8 cellular contexts compared by ENCODE assay signal in genomic region chr14:24093901-24094838, GRCh38. TPM values are rescaled to one million over a fixed set of nuclear protein-coding genes. Genes with fewer than 3 reads are reported as not detected.
DNase-seq lines count a peak whose midpoint lies in the region; ATAC-seq, FAIRE-seq and TF ChIP-seq lines count a peak whose summit lies in the region.

TSS of gene PCK2 (plus strand) at chr14:24094311. CDS start at chr14:24094406, 95 bp downstream.

- H3K4me3 Mint-ChIP-seq in activated CD4-positive, alpha-beta T cell treated with anti-CD3 and anti-CD28 coated beads, Interleukin-2, amount 10 ng/mL, durations not matched to agents 24 days and 14 days: peak within 1 kb of the TSS; percentile 94
- H3K4me3 Mint-ChIP-seq in dendritic cell treated with granulocyte-macrophage colony-stimulating factor and Interleukin-4, amounts not matched to agents 40 ng/mL and 50 ng/mL, for 4 days: peak within 1 kb of the TSS; percentile 90

- peak; percentile 62 for FAIRE-seq in HepG2 (lab: Jason Lieb, UNC)

- peak; percentile 83 for TF ChIP-seq RAD21 in HepG2 (CRISPR knock-in tag; IDR thresholded peaks at IDR 0.05)

- H2AFZ ChIP-seq in HepG2 (ENCODE audit: low read length): peak within 1 kb of the TSS; percentile 21

- peaks cover 62% of the 10 kb centered on the region for H3K4me1 ChIP-seq in HepG2 (ENCODE audit: insufficient read depth, low read length)

- peaks cover 28% of the 10 kb centered on the region for H3K79me2 ChIP-seq in HepG2 (ENCODE audit: insufficient read depth, low read length)

- WGBS in HepG2 (ENCODE audit: low lambda C conversion rate): under 1% methylated on average over 68 of the region's 68 CpGs

- H3K4me3 ChIP-seq in AG09309 (ENCODE audit: control insufficient read depth, low read depth, low read length): peak within 1 kb of the TSS; percentile 64
- peak within 1 kb of the TSS; percentile 86 to 98 (median 97) for H3K4me3 ChIP-seq in HepG2 (replicated peaks in 1 of 3; ENCODE audit: insufficient read depth in 1 of 3, low read depth in 2 of 3, low read length in 3 of 3)

- H3K4me1 Mint-ChIP-seq in activated CD4-positive, alpha-beta T cell treated with anti-CD3 and anti-CD28 coated beads, Interleukin-2, amount 10 ng/mL, durations not matched to agents 24 days and 14 days: peaks cover 34% of the 10 kb centered on the region
- peaks cover 63% of the 10 kb centered on the region for H3K4me1 Mint-ChIP-seq in dendritic cell treated with granulocyte-macrophage colony-stimulating factor and Interleukin-4, amounts not matched to agents 40 ng/mL and 50 ng/mL, for 4 days (ENCODE audit: low read depth)

- peak within 1 kb of the TSS; percentile 99 for H3K4me2 ChIP-seq in HepG2 (ENCODE audit: low read depth, low read length)

- CTCF ChIA-PET in HepG2 (lab: Yijun Ruan, JAX; ENCODE audit: low intra/inter-chr PET ratio, low total read pairs): interaction anchor here (1.1 to 3.3 kb wide), 4 partner anchors 15 to 80 kb away, joined by 3 to 15 read pairs (median 8); no protein-coding TSS in a partner anchor

- intact Hi-C loops in activated CD4-positive, alpha-beta T cell treated with anti-CD3 and anti-CD28 coated beads, Interleukin-2, amount 10 ng/mL, durations not matched to agents 24 days and 14 days (cut with micrococcal nuclease): loop anchor here (1.0 to 5.0 kb wide), 5 partner anchors 13 to 107 kb away; partner anchors contain the start of genes DCAF11, DHRS4L2, NRL and PSME2
- intact Hi-C loops in dendritic cell treated with granulocyte-macrophage colony-stimulating factor and Interleukin-4, amounts not matched to agents 40 ng/mL and 50 ng/mL, for 4 days (cut with micrococcal nuclease): loop anchor here (1.0 to 5.0 kb wide), 3 partner anchors 20 to 522 kb away; partner anchors contain the start of genes DCAF11, IRF9 and NRL
- intact Hi-C loops in HepG2 (cut with micrococcal nuclease; ENCODE audit: unreplicated experiment): loop anchor here (1.0 to 5.0 kb wide), 4 partner anchors 67 to 482 kb away; partner anchors contain the start of gene IRF9

- peak; percentile 23 to 86; a peak in 3 of 4 replicates for TF ChIP-seq EP300 in HepG2 (IDR thresholded peaks at IDR 0.05; ENCODE audit: low read depth in 2 of 2, low read length in 2 of 2)
- peak; percentile 73 for TF ChIP-seq EP300 in HepG2 (CRISPR knock-in tag; IDR thresholded peaks at IDR 0.05; ENCODE audit: borderline replicate concordance)

- DNase-seq in AG09309 (ENCODE audit: low read depth): peak; percentile 74
- DNase-seq in NCI-H524 treated with DMSO at 0.1 percent for 48 hours (lab: John Stamatoyannopoulos, UW): peak; percentile 75
- DNase-seq in activated CD4-positive, alpha-beta T cell treated with anti-CD3 and anti-CD28 coated beads, Interleukin-2, amount 10 ng/mL, durations not matched to agents 24 days and 14 days: peak; percentile 93
- peak; percentile 99 for DNase-seq in HepG2 (ENCODE audit: low spot score)
- DNase-seq in stimulated activated CD4-positive, alpha-beta T cell treated with anti-CD3 and anti-CD28 coated beads, Interleukin-4, amount 100 ng/mL, for 4 hours: peak; percentile 82 to 90

- H3K27ac ChIP-seq in HepG2 (ENCODE audit: extremely low read length, insufficient read depth, low read length): peak within 1 kb of the TSS; percentile 87

- peaks cover 22% of the 10 kb centered on the region for H3K36me3 Mint-ChIP-seq in activated CD4-positive, alpha-beta T cell treated with anti-CD3 and anti-CD28 coated beads, Interleukin-2, amount 10 ng/mL, durations not matched to agents 24 days and 14 days (ENCODE audit: low read depth)
- peaks cover 47% of the 10 kb centered on the region for H3K36me3 Mint-ChIP-seq in dendritic cell treated with granulocyte-macrophage colony-stimulating factor and Interleukin-4, amounts not matched to agents 40 ng/mL and 50 ng/mL, for 4 days (ENCODE audit: low read depth)

- no peaks in the 10 kb centered on the region for H3K9me3 Mint-ChIP-seq in activated CD4-positive, alpha-beta T cell treated with anti-CD3 and anti-CD28 coated beads, Interleukin-2, amount 10 ng/mL, durations not matched to agents 24 days and 14 days
- no peaks in the 10 kb centered on the region for H3K9me3 Mint-ChIP-seq in dendritic cell treated with granulocyte-macrophage colony-stimulating factor and Interleukin-4, amounts not matched to agents 40 ng/mL and 50 ng/mL, for 4 days

- H3K27me3 Mint-ChIP-seq in activated CD4-positive, alpha-beta T cell treated with anti-CD3 and anti-CD28 coated beads, Interleukin-2, amount 10 ng/mL, durations not matched to agents 24 days and 14 days: no peaks in the 10 kb centered on the region
- no peaks in the 10 kb centered on the region for H3K27me3 Mint-ChIP-seq in dendritic cell treated with granulocyte-macrophage colony-stimulating factor and Interleukin-4, amounts not matched to agents 40 ng/mL and 50 ng/mL, for 4 days

- H3K27ac Mint-ChIP-seq in activated CD4-positive, alpha-beta T cell treated with anti-CD3 and anti-CD28 coated beads, Interleukin-2, amount 10 ng/mL, durations not matched to agents 24 days and 14 days: peak within 1 kb of the TSS; percentile 94
- peak within 1 kb of the TSS; percentile 88 for H3K27ac Mint-ChIP-seq in dendritic cell treated with granulocyte-macrophage colony-stimulating factor and Interleukin-4, amounts not matched to agents 40 ng/mL and 50 ng/mL, for 4 days

- H3K36me3 ChIP-seq in HepG2 (replicated peaks in 1 of 2; ENCODE audit: control insufficient read depth in 1 of 2, insufficient read depth in 2 of 2, low read length in 2 of 2): peaks cover 19 to 23% of the 10 kb centered on the region in 2 experiments

- TF ChIP-seq CTCF in AG09309 (IDR thresholded peaks at IDR 0.05; ENCODE audit: control insufficient read depth, insufficient read depth, low read depth, low read length, missing control alignments): peak; percentile 6
- peak; percentile 66 for TF ChIP-seq CTCF in HepG2 (CRISPR knock-in tag; IDR thresholded peaks at IDR 0.05)

- in situ Hi-C loops in HepG2 (cut with HindIII; ENCODE audit: extremely low pct_ligation_motif_present, low pct_unique_long_range_greater_than_20kb): loop anchor here (5.0 kb wide), 2 partner anchors 37 to 82 kb away; no protein-coding TSS in a partner anchor

- POLR2A ChIA-PET in HepG2 (lab: Yijun Ruan, JAX): interaction anchor here (0.6 to 14.4 kb wide), 90 partner anchors 9 to 1505 kb away, joined by 3 to 627 read pairs (median 6); partner anchors contain the start of genes ACIN1, AJUBA, BCL2L2 and C14orf119

- no peaks in the 10 kb centered on the region for H3K9me3 ChIP-seq in HepG2 (ENCODE audit: low read length)

- 0 out of 2 replicates have a peak, but pooled peaks cover 4% of the 10 kb centered on the region for H4K20me1 ChIP-seq in HepG2 (ENCODE audit: insufficient read depth, low read length)

- TSS peak; percentile 63 for BruUV-seq in HepG2 (replicated peaks; lab: Mats Ljungman, UMichigan)

- ATAC-seq in GM19043 (IDR thresholded peaks at IDR 0.05; ENCODE audit: low read depth, unreplicated experiment) (peak; percentile 39), HG03432 (IDR thresholded peaks at IDR 0.05; ENCODE audit: unreplicated experiment) (peak; percentile 65), HepG2 (peak; percentile 86)

- peak in 1 of 2 experiments; percentile 98; a peak in 2 of 4 replicates for TF ChIP-seq POLR2A in HepG2 (IDR thresholded peaks at IDR 0.05; ENCODE audit: insufficient read depth in 1 of 2, low read depth in 2 of 2, low read length in 2 of 2)

- H3K27me3 ChIP-seq in HepG2 (ENCODE audit: control insufficient read depth in 1 of 2, insufficient read depth in 2 of 2, low read length in 2 of 2): peaks cover 0 to 6% of the 10 kb centered on the region in 2 experiments; a peak in 1 of 5 replicates

- H3K9ac ChIP-seq in HepG2 (ENCODE audit: insufficient read depth, low read depth, low read length): peak within 1 kb of the TSS; percentile 99

TF ChIP-seq in HepG2, 621 proteins besides CTCF, POLR2A, EP300 and RAD21 (continues in another document):
- TF ChIP-seq TAF15 (IDR thresholded peaks at IDR 0.05; ENCODE audit: low read depth, low read length, poor library complexity, severe bottlenecking) (peak; percentile 92), GMEB1 (CRISPR knock-in tag; IDR thresholded peaks at IDR 0.05; ENCODE audit: borderline replicate concordance) (peak; percentile 52)

RNA-seq across cellular contexts. Expression of gene PCK2, which starts in this region (rescaled TPM):
- total RNA-seq in activated CD4-positive, alpha-beta T cell treated with anti-CD3 and anti-CD28 coated beads, Interleukin-2, amount 10 ng/mL, durations not matched to agents 24 days and 14 days: 63.6 and 64.2 TPM in 2 replicates
- 118 and 129 TPM in 2 replicates for total RNA-seq in HepG2 (2016; rRNA removed; fragmentation: Illumina TruSeq; extraction: Trizol)
- 29.7 and 32.7 TPM in 2 replicates for total RNA-seq in HepG2 (2016; cell fraction: cytosol; rRNA removed; fragmentation: Illumina TruSeq; extraction: Trizol; ENCODE audit: low read depth)
- 112 and 129 TPM in 2 replicates for total RNA-seq in HepG2 (2016; cell fraction: insoluble cytoplasmic fraction; rRNA removed; fragmentation: Illumina TruSeq; extraction: Trizol)
- total RNA-seq in HepG2 (2016; cell fraction: membrane; rRNA removed; fragmentation: Illumina TruSeq; extraction: Trizol): 38.2 and 39.1 TPM in 2 replicates
- total RNA-seq in HepG2 (2016; cell fraction: nucleus; rRNA removed; fragmentation: Illumina TruSeq; extraction: Trizol): 96.7 and 121 TPM in 2 replicates
- 272 and 316 TPM in 2 replicates for polyA plus RNA-seq in HepG2 (2011; rRNA removed)
- 238 and 309 TPM in 2 replicates for polyA plus RNA-seq in HepG2 (2011; cell fraction: cytosol; rRNA removed)
- 309 TPM in 2 replicates for polyA plus RNA-seq in HepG2 (2011; cell fraction: nucleus; rRNA removed)
- 216 and 286 TPM in 2 replicates for polyA plus RNA-seq in HepG2 (2012)
- polyA plus RNA-seq in HepG2 (2016; cell fraction: cytosol; fragmentation: Illumina TruSeq; extraction: Trizol; ENCODE audit: low read depth): 19.2 and 20.8 TPM in 2 replicates
- polyA plus RNA-seq in HepG2 (2016; cell fraction: insoluble cytoplasmic fraction; fragmentation: Illumina TruSeq; extraction: Trizol; ENCODE audit: low read depth): 122 and 140 TPM in 2 replicates
- polyA plus RNA-seq in HepG2 (2016; cell fraction: membrane; fragmentation: Illumina TruSeq; extraction: Trizol; ENCODE audit: low read depth): 27.1 and 31.0 TPM in 2 replicates
- 172 and 175 TPM in 2 replicates for polyA plus RNA-seq in HepG2 (2016; cell fraction: nucleus; fragmentation: Illumina TruSeq; extraction: Trizol; ENCODE audit: insufficient read depth, low read depth)
- polyA minus RNA-seq in HepG2 (2011; rRNA and poly(A)+ RNA removed; ENCODE audit: low replicate concordance): 87.1 and 691 TPM in 2 replicates
- polyA minus RNA-seq in HepG2 (2011; cell fraction: cytosol; rRNA and poly(A)+ RNA removed): 204 and 209 TPM in 2 replicates
- 128 and 158 TPM in 2 replicates for polyA minus RNA-seq in HepG2 (2011; cell fraction: nucleus; rRNA and poly(A)+ RNA removed)

Comparison
In these comparisons a context has a peak if more than half of its experiments do, and no peak if none do; other contexts are left out.
1. Peak in every context shown above with its lines: DNase-seq, ATAC-seq, H3K4me3 ChIP-seq and H3K27ac ChIP-seq.